ENCODE assay signal across 10 cellular contexts in genomic region chr4:119498520-119498919, GRCh38.
DNase-seq lines count a peak whose midpoint lies in the region; ATAC-seq and TF ChIP-seq lines count a peak whose summit lies in the region.
"Had no signal": no experiment of that assay in that cellular context is flagged by ENCODE, and none has a peak within 500 bp of the region (broad histone marks: within the 10 kb centered on the region; RNA-seq: fewer than 3 reads in every experiment).

No MANE protein-coding gene starts in this region.

- H2AFZ ChIP-seq in osteoblast (ENCODE audit: low read length) = no peak overlapping the region

- no peaks in the 10 kb centered on the region for H3K79me2 ChIP-seq in osteoblast (ENCODE audit: insufficient read depth, low read length)

- intact Hi-C loops in activated T-helper 1 cell treated with anti-CD3 and anti-CD28 coated beads, Interleukin-12 subunit alpha, Interleukin-12 subunit beta, Interleukin-2, Interleukin-4 antibody, amounts not matched to agents 30 ng/mL and 10 ng/mL and 1 ng/mL, durations not matched to agents 14 hours and 24 hours and 36 hours (cut with micrococcal nuclease) = loop anchor here (10.0 kb wide), 1 partner anchor 514 kb away; no protein-coding TSS in a partner anchor
- intact Hi-C loops in heart left ventricle (cut with DNase I) = loop anchor here in 4 of 10 donors (5.0 to 10.0 kb wide), 2 partner anchors 184 to 186 kb away; no protein-coding TSS in a partner anchor

- H3K9me3 ChIP-seq in heart left ventricle (no peaks in the 10 kb centered on the region), osteoblast (ENCODE audit: low read depth, low read length) (no peaks in the 10 kb centered on the region)

- H3K4me1 Mint-ChIP-seq in activated T-helper 1 cell treated with anti-CD3 and anti-CD28 coated beads, Interleukin-12 subunit alpha, Interleukin-12 subunit beta, Interleukin-2, Interleukin-4 antibody, amounts not matched to agents 30 ng/mL and 10 ng/mL and 1 ng/mL, durations not matched to agents 14 hours and 24 hours and 36 hours (ENCODE audit: low read depth) = peaks cover 7% of the 10 kb centered on the region

- H3K27ac Mint-ChIP-seq in activated T-helper 1 cell treated with anti-CD3 and anti-CD28 coated beads, Interleukin-12 subunit alpha, Interleukin-12 subunit beta, Interleukin-2, Interleukin-4 antibody, amounts not matched to agents 30 ng/mL and 10 ng/mL and 1 ng/mL, durations not matched to agents 14 hours and 24 hours and 36 hours = peak overlapping the region; percentile 1

- H3K4me3 ChIP-seq in heart left ventricle = no peak overlapping the region
- H3K4me3 ChIP-seq in osteoblast (ENCODE audit: insufficient read depth, low read length) = no peak overlapping the region

- H3K27ac ChIP-seq in heart left ventricle (peak overlapping the region in 9 of 12 donors; percentile 11 to 51 (median 32)), osteoblast (ENCODE audit: low read depth, low read length) (no peak overlapping the region)

- no peak overlapping the region for H3K4me3 Mint-ChIP-seq in activated T-helper 1 cell treated with anti-CD3 and anti-CD28 coated beads, Interleukin-12 subunit alpha, Interleukin-12 subunit beta, Interleukin-2, Interleukin-4 antibody, amounts not matched to agents 30 ng/mL and 10 ng/mL and 1 ng/mL, durations not matched to agents 14 hours and 24 hours and 36 hours
- H3K4me3 Mint-ChIP-seq: naive thymus-derived CD4-positive, alpha-beta T cell had no signal

- no peak overlapping the region for H3K4me2 ChIP-seq in osteoblast (ENCODE audit: insufficient read depth, low read length)

- no peaks in the 10 kb centered on the region for H4K20me1 ChIP-seq in osteoblast (ENCODE audit: insufficient read depth, low read length)

- peaks cover 32% of the 10 kb centered on the region for H3K36me3 Mint-ChIP-seq in activated T-helper 1 cell treated with anti-CD3 and anti-CD28 coated beads, Interleukin-12 subunit alpha, Interleukin-12 subunit beta, Interleukin-2, Interleukin-4 antibody, amounts not matched to agents 30 ng/mL and 10 ng/mL and 1 ng/mL, durations not matched to agents 14 hours and 24 hours and 36 hours (ENCODE audit: low read depth)

- TF ChIP-seq POLR2A in heart left ventricle (IDR thresholded peaks at IDR 0.05) = no peak

- WGBS in heart left ventricle, 4 donors = 50 to 64% (median 60%) methylated on average over 3 of the region's 3 CpGs

- H3K36me3 ChIP-seq in heart left ventricle (peaks cover 0 to 100% (median 90%) of the 10 kb centered on the region in 9 donors), osteoblast (ENCODE audit: insufficient read depth, low read length) (peaks cover 79% of the 10 kb centered on the region)

- DNase-seq in DMS79 (lab: John Stamatoyannopoulos, UW) (peak; percentile 67), heart left ventricle (peak in 2 of 5 donors; percentile 25 to 45), pons (ENCODE audit: low spot score) (peak; percentile 73), RPMI8226 (no peak), osteoblast (ENCODE audit: insufficient read length, low spot score, missing footprints) (no peak)
- no peak for DNase-seq in activated T-helper 1 cell treated with anti-CD3 and anti-CD28 coated beads, Interleukin-12 subunit alpha, Interleukin-12 subunit beta, Interleukin-2, Interleukin-4 antibody, amounts not matched to agents 30 ng/mL and 10 ng/mL and 1 ng/mL, durations not matched to agents 14 hours and 24 hours and 36 hours (ENCODE audit: low spot score)
- no peak for DNase-seq in central memory CD4-positive, alpha-beta T cell
- DNase-seq: activated CD4-positive, alpha-beta T cell treated with anti-CD3 and anti-CD28 coated beads, Interleukin-2, amount 50 U/mL, for 4 hours; naive thymus-derived CD4-positive, alpha-beta T cell had no signal

- no peaks in the 10 kb centered on the region for H3K27me3 ChIP-seq in heart left ventricle
- no peaks in the 10 kb centered on the region for H3K27me3 ChIP-seq in osteoblast (ENCODE audit: insufficient read depth, low read length)

- peaks cover 0 to 10% (median 0%) of the 10 kb centered on the region in 12 donors for H3K4me1 ChIP-seq in heart left ventricle
- H3K4me1 ChIP-seq in osteoblast (ENCODE audit: insufficient read depth, low read length) = no peaks in the 10 kb centered on the region

- peak in 3 of 4 donors; percentile 66 to 78 (median 75) for ATAC-seq in heart left ventricle
- ATAC-seq in HG02759 (IDR thresholded peaks at IDR 0.05; ENCODE audit: unreplicated experiment) = no peak
- ATAC-seq: naive thymus-derived CD4-positive, alpha-beta T cell had no signal

- TF ChIP-seq CTCF in heart left ventricle (IDR thresholded peaks at IDR 0.05) = no peak
- TF ChIP-seq CTCF in osteoblast (IDR thresholded peaks at IDR 0.05; ENCODE audit: extremely low read depth, low read depth, low read length) = no peak

- H3K9me3 Mint-ChIP-seq in activated T-helper 1 cell treated with anti-CD3 and anti-CD28 coated beads, Interleukin-12 subunit alpha, Interleukin-12 subunit beta, Interleukin-2, Interleukin-4 antibody, amounts not matched to agents 30 ng/mL and 10 ng/mL and 1 ng/mL, durations not matched to agents 14 hours and 24 hours and 36 hours = no peaks in the 10 kb centered on the region
- H3K9me3 Mint-ChIP-seq: naive thymus-derived CD4-positive, alpha-beta T cell had no signal

- no peaks in the 10 kb centered on the region for H3K27me3 Mint-ChIP-seq in activated T-helper 1 cell treated with anti-CD3 and anti-CD28 coated beads, Interleukin-12 subunit alpha, Interleukin-12 subunit beta, Interleukin-2, Interleukin-4 antibody, amounts not matched to agents 30 ng/mL and 10 ng/mL and 1 ng/mL, durations not matched to agents 14 hours and 24 hours and 36 hours (ENCODE audit: insufficient read depth)
- H3K27me3 Mint-ChIP-seq: naive thymus-derived CD4-positive, alpha-beta T cell had no signal

Comparison
In these comparisons a context has a peak if more than half of its experiments do, and no peak if none do; other contexts are left out.
1. DNase-seq: peak in DMS79 (single experiment) and pons (single experiment); none in activated T-helper 1 cell treated with anti-CD3 and anti-CD28 coated beads, Interleukin-12 subunit alpha, Interleukin-12 subunit beta, Interleukin-2, Interleukin-4 antibody, amounts not matched to agents 30 ng/mL and 10 ng/mL and 1 ng/mL, durations not matched to agents 14 hours and 24 hours and 36 hours (single experiment), central memory CD4-positive, alpha-beta T cell (single experiment), RPMI8226 (single experiment) and osteoblast (single experiment).